Comparison of ENCODE assay signal across 9 cellular contexts in genomic region chr18:57585421-57585820, GRCh38. TPM values are rescaled to one million over a fixed set of nuclear protein-coding genes. Genes with fewer than 3 reads are reported as not detected.
DNase-seq lines count a peak whose midpoint lies in the region; ATAC-seq and TF ChIP-seq lines count a peak whose summit lies in the region.
"Had no signal": no experiment of that assay in that cellular context is flagged by ENCODE, and none has a peak within 500 bp of the region (broad histone marks: within the 10 kb centered on the region; RNA-seq: fewer than 3 reads in every experiment).

No MANE protein-coding gene starts in this region.

- WGBS in endodermal cell (ENCODE audit: insufficient coverage in 1 of 2, insufficient read length in 1 of 2), 2 experiments: 86 to 90% methylated on average over 9 of the region's 9 CpGs

- no peak for ATAC-seq in DND-41 (ENCODE audit: insufficient read depth, low read depth)
- no peak for ATAC-seq in HG03442 (IDR thresholded peaks at IDR 0.05; ENCODE audit: unreplicated experiment)
- no peak for ATAC-seq in GM18519 (IDR thresholded peaks at IDR 0.05; ENCODE audit: low FRiP score, unreplicated experiment)

- intact Hi-C loops in OCI-LY7 (cut with micrococcal nuclease; ENCODE audit: unreplicated experiment): no loop called here

- CTCF ChIA-PET in OCI-LY7 (lab: Charles Lee; ENCODE audit: unreplicated experiment): no interaction called here

- H3K27me3 Mint-ChIP-seq in endodermal cell (ENCODE audit: insufficient read depth) (no peaks in the 10 kb centered on the region), osteocyte (ENCODE audit: unreplicated experiment) (no peaks in the 10 kb centered on the region)

- peaks cover 23% of the 10 kb centered on the region for H3K4me1 ChIP-seq in DND-41 (ENCODE audit: insufficient read depth, low read length)
- H3K4me1 ChIP-seq in OCI-LY7 (ENCODE audit: insufficient read depth, low read length, poor library complexity, severe bottlenecking): peaks cover 11% of the 10 kb centered on the region
- peaks cover 12% of the 10 kb centered on the region for H3K4me1 ChIP-seq in endodermal cell (ENCODE audit: control insufficient read depth, insufficient read depth, low read length)

- H2AFZ ChIP-seq in DND-41 (ENCODE audit: low read depth, low read length) (peak overlapping the region; percentile 93; the same call in 1 of the 2 replicates), OCI-LY7 (ENCODE audit: low read length) (peak overlapping the region; percentile 94; the same call in 1 of the 2 replicates)

- H3K27me3 ChIP-seq in DND-41 (ENCODE audit: insufficient read depth, low read length, poor library complexity) (no peaks in the 10 kb centered on the region), endodermal cell (ENCODE audit: control insufficient read depth, insufficient read depth, low read length, poor library complexity, severe bottlenecking) (no peaks in the 10 kb centered on the region)

- TF ChIP-seq CTCF in DND-41 (IDR thresholded peaks at IDR 0.05; ENCODE audit: borderline replicate concordance, extremely low read depth, low read length, poor library complexity, severe bottlenecking): no peak
- TF ChIP-seq CTCF in OCI-LY7 (conservative IDR thresholded peaks at IDR 0.05; ENCODE audit: low read length): no peak
- TF ChIP-seq CTCF in endodermal cell (conservative IDR thresholded peaks at IDR 0.05): no peak
- TF ChIP-seq CTCF in osteocyte (IDR thresholded peaks at IDR 0.05): no peak

- H4K20me1 ChIP-seq in DND-41 (ENCODE audit: insufficient read depth, low read length) (peaks cover 4% of the 10 kb centered on the region), OCI-LY7 (ENCODE audit: insufficient read depth, low read length) (no peaks in the 10 kb centered on the region)

- H3K9me3 Mint-ChIP-seq in endodermal cell (no peaks in the 10 kb centered on the region), osteocyte (ENCODE audit: unreplicated experiment) (no peaks in the 10 kb centered on the region)

- H3K27ac Mint-ChIP-seq in endodermal cell: no peak overlapping the region
- peak overlapping the region; percentile 74 for H3K27ac Mint-ChIP-seq in osteocyte (ENCODE audit: unreplicated experiment)

- peak overlapping the region; percentile 68; the same call in 1 of the 2 replicates for H3K27ac ChIP-seq in DND-41 (ENCODE audit: low read length)
- H3K27ac ChIP-seq in OCI-LY7 (ENCODE audit: low read depth, low read length, poor library complexity, severe bottlenecking): no peak overlapping the region
- H3K27ac ChIP-seq in endodermal cell (ENCODE audit: low read depth, low read length): no peak overlapping the region

- H3K9me2 ChIP-seq in OCI-LY7 (ENCODE audit: insufficient read depth, low read length): no peaks in the 10 kb centered on the region

- peaks cover 13% of the 10 kb centered on the region for H3K36me3 Mint-ChIP-seq in endodermal cell (ENCODE audit: low read depth)
- peaks cover 4% of the 10 kb centered on the region for H3K36me3 Mint-ChIP-seq in osteocyte (ENCODE audit: unreplicated experiment)

- H3K9me3 ChIP-seq in DND-41 (ENCODE audit: insufficient read depth, low read length, severe bottlenecking) (no peaks in the 10 kb centered on the region), OCI-LY7 (ENCODE audit: low read length) (no peaks in the 10 kb centered on the region), endodermal cell (ENCODE audit: control insufficient read depth, low read length) (no peaks in the 10 kb centered on the region)

- H3K79me2 ChIP-seq in DND-41 (ENCODE audit: insufficient read depth, low read length) (peaks cover 9% of the 10 kb centered on the region), OCI-LY7 (ENCODE audit: insufficient read depth, low read depth, low read length) (no peaks in the 10 kb centered on the region)

- POLR2A ChIA-PET in OCI-LY7 (lab: Charles Lee): interaction anchor here (0.6 to 0.7 kb wide), 2 partner anchors 22 to 761 kb away, joined by 3 to 4 read pairs; no protein-coding TSS in a partner anchor

- H3K4me3 Mint-ChIP-seq in endodermal cell (peak overlapping the region; percentile 75), osteocyte (ENCODE audit: unreplicated experiment) (peak overlapping the region; percentile 81)

- H3K4me1 Mint-ChIP-seq in endodermal cell: peaks cover 26% of the 10 kb centered on the region
- H3K4me1 Mint-ChIP-seq in osteocyte (ENCODE audit: unreplicated experiment): peaks cover 17% of the 10 kb centered on the region

- H3K36me3 ChIP-seq in DND-41 (ENCODE audit: insufficient read depth, low read length): peaks cover 8% of the 10 kb centered on the region; the same call in 1 of the 2 replicates
- H3K36me3 ChIP-seq in OCI-LY7 (ENCODE audit: insufficient read depth, low read length): no peaks in the 10 kb centered on the region
- H3K36me3 ChIP-seq in endodermal cell (ENCODE audit: control insufficient read depth, insufficient read depth, low read length): peaks cover 5% of the 10 kb centered on the region

- peak overlapping the region; percentile 96 for H3K4me2 ChIP-seq in DND-41 (ENCODE audit: insufficient read depth, low read length)
- H3K4me2 ChIP-seq in OCI-LY7 (ENCODE audit: low read length): peak overlapping the region; percentile 87

- H3K9ac ChIP-seq in DND-41 (ENCODE audit: low read depth, low read length) (peak overlapping the region; percentile 76), endodermal cell (ENCODE audit: extremely low read depth, low read length, poor library complexity, severe bottlenecking) (no peak overlapping the region)

- no TSS peak for BruUV-seq in OCI-LY7 (replicated peaks; lab: Mats Ljungman, UMichigan)

- H3K4me3 ChIP-seq in DND-41 (ENCODE audit: low read depth in 1 of 2, low read length in 2 of 2): peak overlapping the region; percentile 56 to 90; a peak in 3 of 4 replicates
- peak overlapping the region; percentile 84 for H3K4me3 ChIP-seq in OCI-LY7 (ENCODE audit: low read depth, low read length, poor library complexity, severe bottlenecking)
- H3K4me3 ChIP-seq in endodermal cell (ENCODE audit: low read length): peak overlapping the region; percentile 90

- DNase-seq in DND-41 (no peak), OCI-LY7 (ENCODE audit: low spot score) (no peak), endodermal cell (no peak), osteocyte (ENCODE audit: extremely low spot score, unreplicated experiment) (no peak), NCI-H1694 treated with DMSO at 0.1 percent for 48 hours (lab: John Stamatoyannopoulos, UW) (no peak), NCI-H1092 treated with DMSO at 0.1 percent for 48 hours (lab: John Stamatoyannopoulos, UW) (no peak)
- DNase-seq: KG1 had no signal

RNA-seq across cellular contexts. Expression of gene FECH, which starts 1.1 kb away (rescaled TPM):
- 14.2 and 14.5 TPM in 2 replicates for total RNA-seq in OCI-LY7 (2014; rRNA removed; shearing (Covaris generic))
- total RNA-seq in OCI-LY7 (2022): 5.0 and 5.3 TPM in 2 replicates
- total RNA-seq in endodermal cell: 10 to 100 TPM; 27.6 to 31.7 TPM
- polyA plus RNA-seq in endodermal cell (2013, experiment 1 of 2): 18.6 TPM
- polyA plus RNA-seq in endodermal cell (2013, experiment 2 of 2): 15.6 TPM
- total RNA-seq in osteocyte: 28.0 and 31.8 TPM in 2 replicates

RNA-seq across cellular contexts. Expression of gene NARS1, which starts 36.2 kb away (rescaled TPM):
- total RNA-seq in OCI-LY7 (2014; rRNA removed; shearing (Covaris generic)): 68.7 and 102 TPM in 2 replicates
- total RNA-seq in OCI-LY7 (2022): 77.7 and 83.4 TPM in 2 replicates
- total RNA-seq in endodermal cell: 100 to 1,000 TPM; 118 to 134 TPM
- 109 TPM for polyA plus RNA-seq in endodermal cell (2013, experiment 1 of 2)
- 91.7 TPM for polyA plus RNA-seq in endodermal cell (2013, experiment 2 of 2)
- total RNA-seq in osteocyte: 130 and 143 TPM in 2 replicates
